Comparison of ENCODE assay signal across 21 cellular contexts in the genomic region with DNA sequence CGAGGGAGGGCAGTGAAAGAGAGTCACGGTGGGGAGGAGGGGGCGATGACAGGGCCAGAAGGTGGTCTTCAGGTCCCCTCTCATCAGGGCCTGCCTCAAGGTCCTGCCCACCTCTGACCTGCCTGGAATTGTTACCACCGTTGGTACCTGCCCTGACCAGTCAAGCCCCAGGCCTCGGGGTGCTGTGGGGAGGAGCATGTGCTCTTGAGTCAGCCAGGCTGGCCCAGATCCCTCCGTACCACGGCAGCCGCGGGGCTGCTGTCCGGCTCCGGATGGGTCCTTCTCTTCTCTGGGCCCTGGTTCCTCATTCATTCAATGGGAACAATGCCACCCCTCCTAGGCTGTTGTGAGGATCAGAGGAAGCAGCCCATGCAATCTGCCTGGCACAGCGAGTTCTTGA. TPM values are rescaled to one million over a fixed set of nuclear protein-coding genes. Genes with fewer than 3 reads are reported as not detected.
DNase-seq lines count a peak whose midpoint lies in the region; ATAC-seq and TF ChIP-seq lines count a peak whose summit lies in the region.
"Had no signal": no experiment of that assay in that cellular context is flagged by ENCODE, and none has a peak within 500 bp of the region (broad histone marks: within the 10 kb centered on the region; RNA-seq: fewer than 3 reads in every experiment).

No MANE protein-coding gene starts in this region.

- H3K4me3 Mint-ChIP-seq in GM23338: no peak overlapping the region
- no peak overlapping the region for H3K4me3 Mint-ChIP-seq in activated T-cell treated with anti-CD3 and anti-CD28 coated beads, Interleukin-2, amount 50 U/mL, for 24 hours
- H3K4me3 Mint-ChIP-seq: activated naive CD4-positive, alpha-beta T cell treated with anti-CD3 and anti-CD28 coated beads for 36 hours; effector memory CD8-positive, alpha-beta T cell; immature natural killer cell; naive thymus-derived CD4-positive, alpha-beta T cell had no signal

- DNase-seq in GM23338 (ENCODE audit: low spot score) (no peak), RWPE2 (ENCODE audit: low spot score) (peak; percentile 79), left lobe of liver (ENCODE audit: low spot score) (peak; percentile 44), spleen (peak; percentile 68), NCI-H2107 treated with DMSO at 0.1 percent for 48 hours (lab: John Stamatoyannopoulos, UW; ENCODE audit: unreplicated experiment) (no peak)
- DNase-seq in activated T-cell treated with anti-CD3 and anti-CD28 coated beads, Interleukin-2, amount 50 U/mL, for 24 hours: no peak
- DNase-seq in activated CD4-positive, CD25-positive, alpha-beta regulatory T cell (lab: John Stamatoyannopoulos, UW): no peak
- DNase-seq: activated CD4-positive, alpha-beta T cell treated with anti-CD3 and anti-CD28 coated beads, Interleukin-2, amount 50 U/mL, for 1 hour; activated naive CD4-positive, alpha-beta T cell treated with anti-CD3 and anti-CD28 coated beads for 36 hours; cerebellar nuclear complex; effector memory CD8-positive, alpha-beta T cell; heart left ventricle; immature natural killer cell; Kasumi-1; naive thymus-derived CD4-positive, alpha-beta T cell; NCI-H1417; NCI-H2107; Right ventricle myocardium superior; small intestine; stimulated activated CD4-positive, alpha-beta T cell treated with anti-CD3 and anti-CD28 coated beads, Interleukin-4, amount 100 ng/mL, for 1 hour had no signal

- H3K27me3 Mint-ChIP-seq in GM23338 (ENCODE audit: insufficient read depth, low read depth, poor library complexity): peaks cover 20% of the 10 kb centered on the region
- H3K27me3 Mint-ChIP-seq in activated T-cell treated with anti-CD3 and anti-CD28 coated beads, Interleukin-2, amount 50 U/mL, for 24 hours: no peaks in the 10 kb centered on the region
- H3K27me3 Mint-ChIP-seq: effector memory CD8-positive, alpha-beta T cell had no signal

- H3K9me3 Mint-ChIP-seq in GM23338: no peaks in the 10 kb centered on the region; the same call in 2 of the 3 replicates
- no peaks in the 10 kb centered on the region for H3K9me3 Mint-ChIP-seq in activated T-cell treated with anti-CD3 and anti-CD28 coated beads, Interleukin-2, amount 50 U/mL, for 24 hours
- H3K9me3 Mint-ChIP-seq: activated naive CD4-positive, alpha-beta T cell treated with anti-CD3 and anti-CD28 coated beads for 36 hours; effector memory CD8-positive, alpha-beta T cell had no signal

- H3K4me1 ChIP-seq in GM23338 (ENCODE audit: insufficient read depth): no peaks in the 10 kb centered on the region
- peaks cover 5% of the 10 kb centered on the region for H3K4me1 ChIP-seq in RWPE2 (ENCODE audit: insufficient read depth, poor library complexity, severe bottlenecking)
- no peaks in the 10 kb centered on the region for H3K4me1 ChIP-seq in spleen
- H3K4me1 ChIP-seq: ascending aorta, heart left ventricle had no signal

- H3K36me3 ChIP-seq in GM23338 (ENCODE audit: insufficient read depth): no peaks in the 10 kb centered on the region
- peaks cover 33% of the 10 kb centered on the region for H3K36me3 ChIP-seq in RWPE2 (ENCODE audit: low read depth)
- H3K36me3 ChIP-seq in spleen: no peaks in the 10 kb centered on the region
- H3K36me3 ChIP-seq: ascending aorta, heart left ventricle had no signal

- peak overlapping the region; percentile 62; the same call in 1 of the 2 replicates for H3K27ac Mint-ChIP-seq in GM23338
- no peak overlapping the region for H3K27ac Mint-ChIP-seq in activated T-cell treated with anti-CD3 and anti-CD28 coated beads, Interleukin-2, amount 50 U/mL, for 24 hours
- H3K27ac Mint-ChIP-seq: activated naive CD4-positive, alpha-beta T cell treated with anti-CD3 and anti-CD28 coated beads for 36 hours; effector memory CD8-positive, alpha-beta T cell; immature natural killer cell had no signal

- peaks cover 12% of the 10 kb centered on the region for H3K4me1 Mint-ChIP-seq in GM23338
- H3K4me1 Mint-ChIP-seq in activated T-cell treated with anti-CD3 and anti-CD28 coated beads, Interleukin-2, amount 50 U/mL, for 24 hours (ENCODE audit: low read depth): no peaks in the 10 kb centered on the region
- H3K4me1 Mint-ChIP-seq: immature natural killer cell; naive thymus-derived CD4-positive, alpha-beta T cell had no signal

- H3K4me2 ChIP-seq in GM23338: no peak overlapping the region

- H3K9me3 ChIP-seq in RWPE2 (ENCODE audit: severe bottlenecking) (no peaks in the 10 kb centered on the region), spleen (no peaks in the 10 kb centered on the region)
- H3K9me3 ChIP-seq: ascending aorta, heart left ventricle had no signal

- ATAC-seq in GM23338 (peak; percentile 12; the same call in 2 of the 3 replicates), RWPE2 (ENCODE audit: low read depth) (peak; percentile 71), left lobe of liver (peak; percentile 10)
- ATAC-seq: effector memory CD8-positive, alpha-beta T cell; naive thymus-derived CD4-positive, alpha-beta T cell had no signal

- peaks cover 16% of the 10 kb centered on the region for H3K36me3 Mint-ChIP-seq in GM23338 (ENCODE audit: low read depth)
- no peaks in the 10 kb centered on the region for H3K36me3 Mint-ChIP-seq in activated T-cell treated with anti-CD3 and anti-CD28 coated beads, Interleukin-2, amount 50 U/mL, for 24 hours (ENCODE audit: low read depth)
- H3K36me3 Mint-ChIP-seq: immature natural killer cell; naive thymus-derived CD4-positive, alpha-beta T cell had no signal

- no peaks in the 10 kb centered on the region for H3K9me2 ChIP-seq in GM23338 (ENCODE audit: insufficient read depth)

- H4K20me1 ChIP-seq in GM23338 (replicated peaks; ENCODE audit: insufficient read depth): no peaks in the 10 kb centered on the region

- no peaks in the 10 kb centered on the region for H3K27me3 ChIP-seq in GM23338 (ENCODE audit: insufficient read depth)
- H3K27me3 ChIP-seq in RWPE2 (ENCODE audit: insufficient read depth, poor library complexity, severe bottlenecking): no peaks in the 10 kb centered on the region
- H3K27me3 ChIP-seq in spleen (replicated peaks in 1 of 7): no peaks in the 10 kb centered on the region
- H3K27me3 ChIP-seq: ascending aorta, heart left ventricle had no signal

- H3F3A ChIP-seq in GM23338 (replicated peaks; ENCODE audit: low read depth): no peaks in the 10 kb centered on the region

- WGBS in spleen, 5 donors: 80 to 87% (median 84%) methylated on average over 12 of the region's 12 CpGs

- no peaks in the 10 kb centered on the region for H3K79me2 ChIP-seq in GM23338 (replicated peaks; ENCODE audit: insufficient read depth)

- TF ChIP-seq POLR2A in spleen (IDR thresholded peaks at IDR 0.05): no peak

- H3K4me3 ChIP-seq in GM23338 (no peak overlapping the region), RWPE2 (ENCODE audit: severe bottlenecking) (no peak overlapping the region), spleen (no peak overlapping the region)
- H3K4me3 ChIP-seq: ascending aorta, heart left ventricle had no signal

- intact Hi-C loops in spleen (cut with DNase I; ENCODE audit: low total_unique reads): no loop called here

- TF ChIP-seq CTCF in GM23338 (conservative IDR thresholded peaks at IDR 0.05; ENCODE audit: low read depth in 2 of 2) (no peak), RWPE2 (IDR thresholded peaks at IDR 0.05; ENCODE audit: poor library complexity, severe bottlenecking) (no peak), spleen (IDR thresholded peaks at IDR 0.05 in 8 of 11, conservative IDR thresholded peaks at IDR 0.05 in 3 of 11) (no peak)

- H3K27ac ChIP-seq in GM23338 (ENCODE audit: low read depth) (no peak overlapping the region), RWPE2 (ENCODE audit: poor library complexity, severe bottlenecking) (peak overlapping the region; percentile 3), spleen (no peak overlapping the region)
- H3K27ac ChIP-seq: ascending aorta, heart left ventricle had no signal

- H2AFZ ChIP-seq in GM23338: no peak overlapping the region

TF ChIP-seq in GM23338, 12 proteins besides CTCF, POLR2A, EP300 and RAD21 (continues in another document):
- TF ChIP-seq EZH2 (IDR thresholded peaks at IDR 0.05; ENCODE audit: low read depth, unreplicated experiment) (no peak), POLR2AphosphoS5 (IDR thresholded peaks at IDR 0.05; ENCODE audit: low read depth) (no peak), EZH2phosphoT487 (IDR thresholded peaks at IDR 0.05; ENCODE audit: unreplicated experiment) (no peak)

RNA-seq across cellular contexts. Expression of a gene that starts 22.0 kb away (rescaled TPM):
- 18.8 and 20.5 TPM in 2 replicates for total RNA-seq in GM23338 (2014; rRNA removed; shearing (Covaris generic))
- polyA plus RNA-seq in GM23338 (2016; fragmentation: Nextera tagmentation; extraction: Ambion mirVana) (22.5 and 23.3 TPM in 2 replicates), spleen (1 to 10 TPM; 1.3 to 4.1 (median 2.4) TPM)
- total RNA-seq in left lobe of liver (69.1 TPM), spleen (1 to 10 TPM; 1.4 to 8.7 (median 2.8) TPM)
- polyA plus RNA-seq: immature natural killer cell; naive thymus-derived CD4-positive, alpha-beta T cell had no signal

Comparison
In these comparisons a context has a peak if more than half of its experiments do, and no peak if none do; other contexts are left out.
1. ATAC-seq: peak in every context shown above with its lines; median percentile 71 in RWPE2; 12 in GM23338; 10 in left lobe of liver.
2. DNase-seq: peak in RWPE2 (single experiment), left lobe of liver (single experiment) and spleen (single experiment); none in GM23338 (single experiment), activated T-cell treated with anti-CD3 and anti-CD28 coated beads, Interleukin-2, amount 50 U/mL, for 24 hours (single experiment), NCI-H2107 treated with DMSO at 0.1 percent for 48 hours (single experiment) and activated CD4-positive, CD25-positive, alpha-beta regulatory T cell (0 of 4).